ENCODE assay signal across 14 cellular contexts in genomic region chr9:136255896-136256890, GRCh38. TPM values are rescaled to one million over a fixed set of nuclear protein-coding genes. Genes with fewer than 3 reads are reported as not detected.
A peak's percentile ranks its signal among the peaks of the same experiment; 100 is the strongest.
DNase-seq lines count a peak whose midpoint lies in the region; ATAC-seq, FAIRE-seq and TF ChIP-seq lines count a peak whose summit lies in the region.
"Had no signal": no experiment of that assay in that cellular context is flagged by ENCODE, and none has a peak within 500 bp of the region (broad histone marks: within the 10 kb centered on the region; RNA-seq: fewer than 3 reads in every experiment).

No MANE protein-coding gene starts in this region.

- no peaks in the 10 kb centered on the region for H3K4me1 Mint-ChIP-seq in Calu3 (ENCODE audit: low read depth, unreplicated experiment)

- no peak for FAIRE-seq in HTR-8/SVneo (lab: Jason Lieb, UNC)

- no peaks in the 10 kb centered on the region for H3K4me1 ChIP-seq in foreskin keratinocyte

- BruUV-seq in Calu3 (replicated peaks; lab: Mats Ljungman, UMichigan): no TSS peak

- H3K27ac Mint-ChIP-seq in Calu3 (ENCODE audit: unreplicated experiment): no peak overlapping the region

- ATAC-seq in foreskin keratinocyte (peak; percentile 13), HG03045 (IDR thresholded peaks at IDR 0.05; ENCODE audit: unreplicated experiment) (no peak)

- peaks cover 8% of the 10 kb centered on the region for H3K27me3 ChIP-seq in foreskin keratinocyte
- H3K27me3 ChIP-seq: right lobe of liver had no signal

- peak; percentile 9 for DNase-seq in ACHN
- peak; percentile 15 for DNase-seq in Calu3
- DNase-seq in NAMALWA (ENCODE audit: low spot score): peak; percentile 55
- no peak for DNase-seq in foreskin keratinocyte
- DNase-seq in NCI-H187 treated with DMSO at 0.1 percent for 48 hours (lab: John Stamatoyannopoulos, UW): no peak
- no peak for DNase-seq in NCI-H524 treated with DMSO at 0.1 percent for 48 hours (lab: John Stamatoyannopoulos, UW)
- no peak for DNase-seq in HTR-8/SVneo (ENCODE audit: insufficient read length, low spot score)
- DNase-seq: activated naive CD4-positive, alpha-beta T cell; DMS153; NCI-H1092; right lobe of liver had no signal

- peaks cover 36% of the 10 kb centered on the region for H3K27me3 Mint-ChIP-seq in Calu3 (ENCODE audit: unreplicated experiment)

- no peak overlapping the region for H3K4me3 Mint-ChIP-seq in Calu3 (ENCODE audit: low read depth, unreplicated experiment)

- H3K36me3 Mint-ChIP-seq in Calu3 (ENCODE audit: insufficient read depth, unreplicated experiment): no peaks in the 10 kb centered on the region

- no peak overlapping the region for H3K27ac ChIP-seq in foreskin keratinocyte
- H3K27ac ChIP-seq: right lobe of liver had no signal

- TF ChIP-seq CTCF in Calu3 (IDR thresholded peaks at IDR 0.05; ENCODE audit: unreplicated experiment) (no peak), foreskin keratinocyte (conservative IDR thresholded peaks at IDR 0.05) (peak; percentile 37)

- CTCF ChIA-PET in Calu3 (lab: Charles Lee): no interaction called here

- no peaks in the 10 kb centered on the region for H3K9me3 Mint-ChIP-seq in Calu3 (ENCODE audit: low read depth, unreplicated experiment)

- in situ Hi-C loops in ACHN (cut with HindIII; ENCODE audit: low pct_ligation_motif_present, low pct_unique_long_range_greater_than_20kb, low sequenced_read_pairs): no loop called here

- intact Hi-C loops in Calu3 (cut with micrococcal nuclease; ENCODE audit: unreplicated experiment): no loop called here

RNA-seq across cellular contexts. Expression of gene QSOX2, which starts 10.6 kb away (rescaled TPM):
- 18.9 and 20.5 TPM in 2 replicates for total RNA-seq in Calu3 (2022)
- total RNA-seq in foreskin keratinocyte: 11.9 and 13.6 TPM in 2 replicates
- 6.4 and 7.0 TPM in 2 replicates for polyA plus RNA-seq in foreskin keratinocyte

RNA-seq across cellular contexts. Expression of gene CCDC187, which starts 47.7 kb away (rescaled TPM):
- total RNA-seq in Calu3 (2022): 0.44 and 0.73 TPM in 2 replicates
- total RNA-seq in foreskin keratinocyte: 0.03 TPM in 1 of 2 replicates, not detected in the other
- polyA plus RNA-seq in foreskin keratinocyte: 0.01 and 0.03 TPM in 2 replicates
- total RNA-seq: subcutaneous adipose tissue had no signal

RNA-seq across cellular contexts. Expression of gene LHX3, which starts 51.3 kb away (rescaled TPM):
- total RNA-seq in Calu3 (2022) (not detected in 2 replicates), foreskin keratinocyte (not detected in 2 replicates)
- not detected in 2 replicates for polyA plus RNA-seq in foreskin keratinocyte
- total RNA-seq: cardiac septum, right lobe of liver, subcutaneous adipose tissue had no signal

Comparison
In these comparisons a context has a peak if more than half of its experiments do, and no peak if none do; other contexts are left out.
1. DNase-seq: peak in ACHN (single experiment), Calu3 (single experiment) and NAMALWA (single experiment); none in foreskin keratinocyte (0 of 2), NCI-H187 treated with DMSO at 0.1 percent for 48 hours (single experiment), NCI-H524 treated with DMSO at 0.1 percent for 48 hours (single experiment) and HTR-8/SVneo (single experiment).